Comparison of ENCODE assay signal across 11 cellular contexts in the genomic region with DNA sequence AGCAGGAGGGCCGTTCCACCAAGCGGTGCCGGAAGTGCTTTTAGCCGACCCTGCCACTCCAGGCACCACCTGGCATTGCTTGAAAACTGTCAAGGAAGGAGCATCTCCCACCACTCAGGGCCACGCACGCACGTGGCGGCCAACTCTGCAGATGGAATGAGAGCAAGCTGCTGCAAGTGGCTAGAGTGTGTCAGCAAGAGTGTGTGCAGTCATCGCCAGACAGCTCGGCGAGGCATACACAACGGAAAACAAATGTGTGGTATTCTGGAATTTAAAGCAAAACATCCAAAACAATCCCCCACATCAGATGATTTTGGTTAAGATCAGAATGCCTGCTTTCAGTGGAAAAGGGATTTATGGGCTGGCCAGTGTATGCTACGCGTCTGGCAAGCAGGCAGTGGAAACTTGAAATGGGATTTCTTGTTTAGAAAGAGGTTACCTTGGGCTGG. TPM values are rescaled to one million over a fixed set of nuclear protein-coding genes. Genes with fewer than 3 reads are reported as not detected.
DNase-seq lines count a peak whose midpoint lies in the region; ATAC-seq and TF ChIP-seq lines count a peak whose summit lies in the region.
"Had no signal": no experiment of that assay in that cellular context is flagged by ENCODE, and none has a peak within 500 bp of the region (broad histone marks: within the 10 kb centered on the region; RNA-seq: fewer than 3 reads in every experiment).

No MANE protein-coding gene starts in this region.

- no peak overlapping the region for H3K4me3 ChIP-seq in epithelial cell of esophagus (ENCODE audit: low read length)
- H3K4me3 ChIP-seq: A549 had no signal

- TF ChIP-seq CTCF in epithelial cell of esophagus (IDR thresholded peaks at IDR 0.05; ENCODE audit: insufficient read depth, low read depth, low read length, missing control alignments) (no peak), nephron (IDR thresholded peaks at IDR 0.05; ENCODE audit: unreplicated experiment in 3 of 3) (no peak)

- H3K4me3 Mint-ChIP-seq in nephron, result no peak overlapping the region
- H3K4me3 Mint-ChIP-seq: activated naive CD4-positive, alpha-beta T cell treated with anti-CD3 and anti-CD28 coated beads for 36 hours had no signal

- H3K27ac Mint-ChIP-seq in nephron, result peak overlapping the region; percentile 47 to 85 (median 84)
- H3K27ac Mint-ChIP-seq: activated naive CD4-positive, alpha-beta T cell treated with anti-CD3 and anti-CD28 coated beads for 36 hours had no signal

- no peaks in the 10 kb centered on the region for H3K9me3 Mint-ChIP-seq in nephron
- H3K9me3 Mint-ChIP-seq: activated naive CD4-positive, alpha-beta T cell treated with anti-CD3 and anti-CD28 coated beads for 36 hours had no signal

- peaks cover 9% of the 10 kb centered on the region for H3K27me3 Mint-ChIP-seq in nephron (ENCODE audit: low read depth)

- no peak for ATAC-seq in left lobe of liver
- no peak for ATAC-seq in HG02610 (IDR thresholded peaks at IDR 0.05; ENCODE audit: unreplicated experiment)
- ATAC-seq in GM19351 (IDR thresholded peaks at IDR 0.05; ENCODE audit: unreplicated experiment), result no peak
- ATAC-seq: A549 had no signal

- H3K36me3 Mint-ChIP-seq in nephron (ENCODE audit: low read depth), result no peaks in the 10 kb centered on the region

- peak; percentile 48 for DNase-seq in A172 (ENCODE audit: low spot score)
- peak; percentile 78 for DNase-seq in M059J (ENCODE audit: low read depth)
- peak; percentile 52 for DNase-seq in epithelial cell of esophagus (ENCODE audit: low read depth)
- no peak for DNase-seq in RPMI8226
- no peak for DNase-seq in left lobe of liver (ENCODE audit: low spot score)
- DNase-seq: activated CD4-positive, alpha-beta T cell treated with anti-CD3 and anti-CD28 coated beads for 1 hour; activated naive CD4-positive, alpha-beta T cell treated with anti-CD3 and anti-CD28 coated beads for 36 hours had no signal

- peaks cover 54% of the 10 kb centered on the region for H3K4me1 Mint-ChIP-seq in nephron

RNA-seq across cellular contexts. Expression of gene CD9, which starts 11.2 kb away (rescaled TPM):
- total RNA-seq in A172 (2014; rRNA removed; shearing (Covaris generic)), result 107 and 128 TPM in 2 replicates
- 72.4 and 86.2 TPM in 2 replicates for total RNA-seq in M059J (2014; rRNA removed; shearing (Covaris generic))
- total RNA-seq in left lobe of liver, result 21.2 TPM

Comparison
In these comparisons a context has a peak if more than half of its experiments do, and no peak if none do; other contexts are left out.
1. DNase-seq: peak in A172 (single experiment), M059J (single experiment) and epithelial cell of esophagus (single experiment); none in RPMI8226 (single experiment) and left lobe of liver (single experiment).